Comparison of ENCODE assay signal across 10 cellular contexts in genomic region chr15:75981149-75981815, GRCh38. TPM values are rescaled to one million over a fixed set of nuclear protein-coding genes. Genes with fewer than 3 reads are reported as not detected.
"Had no signal": no experiment of that assay in that cellular context is flagged by ENCODE, and none has a peak within 500 bp of the region (broad histone marks: within the 10 kb centered on the region; RNA-seq: fewer than 3 reads in every experiment).

No MANE protein-coding gene starts in this region.

- H3K36me3 ChIP-seq: HAP-1 had no signal

- H3K9me3 ChIP-seq: HAP-1 had no signal

- ATAC-seq: HCT116, HepG2 had no signal

- DNase-seq: GM23248, GOT3, H7, HFFc6 had no signal

- FAIRE-seq: HepG2 had no signal

- H3K4me1 ChIP-seq: HAP-1 had no signal

- H3K4me3 ChIP-seq: GM23248, HAP-1 had no signal

- H3K27ac ChIP-seq: GM23248, HL-60 had no signal

RNA-seq across cellular contexts. Expression of gene NRG4, which starts 30.9 kb away (rescaled TPM):
- total RNA-seq: GM23248, HepG2, HFFc6, HT1080 had no signal
- polyA plus RNA-seq: IgD-negative memory B cell had no signal
